Comparison of ENCODE assay signal across 8 cellular contexts in the genomic region with DNA sequence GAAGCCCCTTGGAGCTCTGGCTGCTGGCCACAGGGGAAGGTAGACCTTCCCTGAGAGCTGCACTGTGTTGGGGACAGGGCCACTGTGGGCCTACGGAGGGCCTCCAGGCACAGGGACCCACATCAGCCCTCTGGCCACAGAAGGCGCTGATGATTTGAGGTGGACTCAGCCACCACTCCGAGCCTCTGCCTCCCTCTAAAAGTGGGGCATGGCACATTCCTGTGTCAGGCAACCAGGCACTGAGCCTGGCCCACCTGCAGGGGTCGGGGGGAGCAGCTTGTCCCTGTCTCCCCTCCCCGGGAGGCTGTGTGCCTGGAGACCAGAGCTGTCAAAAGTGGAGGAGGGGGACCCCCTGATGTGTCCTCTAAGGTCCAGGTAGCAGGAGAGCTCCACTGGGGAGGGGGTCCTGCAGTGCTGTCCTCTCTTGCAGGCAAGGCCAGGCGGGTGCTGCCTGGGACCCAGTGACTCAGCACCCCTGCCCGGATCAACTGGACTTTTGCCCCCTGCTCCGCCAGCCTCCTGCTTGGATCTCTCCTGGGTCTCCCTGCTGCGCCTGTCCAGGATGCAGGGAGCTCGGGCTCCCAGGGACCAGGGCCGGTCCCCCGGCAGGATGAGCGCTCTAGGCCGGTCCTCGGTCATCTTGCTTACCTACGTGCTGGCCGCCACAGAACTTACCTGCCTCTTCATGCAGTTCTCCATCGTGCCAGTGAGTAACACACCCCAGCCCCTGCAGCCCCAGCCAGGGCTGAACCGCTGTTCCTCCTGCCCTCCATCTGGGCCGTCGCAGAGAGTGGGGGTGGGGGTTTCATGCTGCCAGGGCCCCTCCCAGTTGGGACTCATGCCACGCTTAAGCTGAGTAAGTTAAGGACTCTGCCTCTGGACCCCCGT. TPM values are rescaled to one million over a fixed set of nuclear protein-coding genes. Genes with fewer than 3 reads are reported as not detected.
DNase-seq lines count a peak whose midpoint lies in the region; TF ChIP-seq lines count a peak whose summit lies in the region.

No MANE protein-coding gene starts in this region.

- peak overlapping the region; percentile 94 to 96 for H3K9ac ChIP-seq in duodenal mucosa (ENCODE audit: low read depth in 1 of 2, low read length in 2 of 2)

- peak overlapping the region; percentile 80 to 81 for H3K4me3 ChIP-seq in duodenal mucosa (ENCODE audit: low read depth in 1 of 2, low read length in 2 of 2)

- H3K36me3 Mint-ChIP-seq in neural crest cell (ENCODE audit: low read depth), result no peaks in the 10 kb centered on the region

- peaks cover 33% of the 10 kb centered on the region for H3K4me1 Mint-ChIP-seq in neural crest cell

- H3K9me3 Mint-ChIP-seq in neural crest cell, result peaks cover 6% of the 10 kb centered on the region

- no peaks in the 10 kb centered on the region for H3K27me3 Mint-ChIP-seq in neural crest cell (ENCODE audit: low read depth)

- TF ChIP-seq CTCF in neural crest cell (conservative IDR thresholded peaks at IDR 0.05), result no peak

- no peak overlapping the region for H3K27ac Mint-ChIP-seq in neural crest cell (ENCODE audit: unreplicated experiment)

- H3K27me3 ChIP-seq in duodenal mucosa (ENCODE audit: control insufficient read depth in 1 of 2, insufficient read depth in 2 of 2, low read length in 2 of 2), result no peaks in the 10 kb centered on the region

- DNase-seq in COLO668 (lab: John Stamatoyannopoulos, UW; ENCODE audit: unreplicated experiment) (peak; percentile 39), HuH-7.5 (ENCODE audit: low spot score) (peak; percentile 77), neural crest cell (ENCODE audit: low read depth, low spot score) (no peak), activated gamma-delta T cell (lab: John Stamatoyannopoulos, UW) (no peak), DMS153 (lab: John Stamatoyannopoulos, UW) (no peak)
- DNase-seq in activated effector memory CD4-positive, alpha-beta T cell treated with Interleukin-2 at 50 U/mL for 16 hours, result no peak
- no peak for DNase-seq in central memory CD4-positive, alpha-beta T cell

- no peaks in the 10 kb centered on the region for H3K36me3 ChIP-seq in duodenal mucosa (ENCODE audit: control insufficient read depth in 1 of 2, insufficient read depth in 2 of 2, low read length in 2 of 2)

- peak overlapping the region; percentile 71 for H3K4me3 Mint-ChIP-seq in neural crest cell

- H3K9me3 ChIP-seq in duodenal mucosa (ENCODE audit: control insufficient read depth in 1 of 2, low read length in 2 of 2), result no peaks in the 10 kb centered on the region

- H3K4me1 ChIP-seq in duodenal mucosa (ENCODE audit: control insufficient read depth in 1 of 2, insufficient read depth in 2 of 2, low read length in 2 of 2), result peaks cover 35 to 47% of the 10 kb centered on the region in 2 donors

- peak overlapping the region; percentile 91 for H3K27ac ChIP-seq in duodenal mucosa (ENCODE audit: low read depth, low read length)

RNA-seq across cellular contexts. Expression of gene CDKN1C, which starts 17.5 kb away (rescaled TPM):
- 78.3 and 80.0 TPM in 2 replicates for total RNA-seq in neural crest cell

RNA-seq across cellular contexts. Expression of gene PHLDA2, which starts 26.2 kb away (rescaled TPM):
- 1.1 and 1.6 TPM in 2 replicates for total RNA-seq in neural crest cell

Comparison
In these comparisons a context has a peak if more than half of its experiments do, and no peak if none do; other contexts are left out.
1. DNase-seq: peak in COLO668 (single experiment) and HuH-7.5 (single experiment); none in neural crest cell (single experiment), activated effector memory CD4-positive, alpha-beta T cell treated with Interleukin-2 at 50 U/mL for 16 hours (single experiment), activated gamma-delta T cell (single experiment), DMS153 (single experiment) and central memory CD4-positive, alpha-beta T cell (single experiment).